ENCODE assay signal across 14 cellular contexts in the genomic region with DNA sequence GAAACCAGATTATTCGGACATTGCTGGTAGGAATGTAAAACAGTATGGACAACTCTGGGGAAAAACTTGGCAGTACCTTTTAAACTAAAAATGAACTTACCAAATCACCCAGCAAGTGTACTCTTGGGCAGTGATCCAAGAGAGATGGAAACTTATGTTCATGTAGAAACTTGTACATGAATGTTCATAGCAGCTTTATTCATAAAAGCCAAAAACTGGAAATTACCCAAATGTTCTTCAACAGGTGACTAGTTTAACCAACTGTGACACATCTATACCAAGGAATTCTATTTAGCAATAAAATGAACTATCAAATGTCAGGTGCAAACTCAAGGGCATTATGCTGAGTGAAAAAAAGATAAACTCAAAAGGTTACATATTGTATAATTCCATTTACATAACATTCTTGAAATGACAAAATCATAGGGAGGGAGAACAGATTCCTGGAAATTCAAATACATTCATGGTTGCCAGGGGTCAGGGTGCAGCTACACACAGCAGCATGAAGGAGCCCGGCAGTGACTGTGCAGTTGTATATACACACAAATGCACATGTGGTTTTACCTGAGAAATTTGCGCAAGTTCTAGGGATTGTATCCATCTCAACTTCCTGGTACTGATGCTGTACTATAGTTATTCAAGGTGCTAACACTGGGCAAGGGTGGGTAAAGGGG. TPM values are rescaled to one million over a fixed set of nuclear protein-coding genes. Genes with fewer than 3 reads are reported as not detected.
A peak's percentile ranks its signal among the peaks of the same experiment; 100 is the strongest.
DNase-seq lines count a peak whose midpoint lies in the region; ATAC-seq and TF ChIP-seq lines count a peak whose summit lies in the region.
"Had no signal": no experiment of that assay in that cellular context is flagged by ENCODE, and none has a peak within 500 bp of the region (broad histone marks: within the 10 kb centered on the region; RNA-seq: fewer than 3 reads in every experiment).

No MANE protein-coding gene starts in this region.

- no peaks in the 10 kb centered on the region for H3K27me3 Mint-ChIP-seq in activated CD8-positive, alpha-beta memory T cell treated with anti-CD3 and anti-CD28 coated beads, Interleukin-2, amount 10 ng/mL, durations not matched to agents 7 days and 5 days
- H3K27me3 Mint-ChIP-seq in T-cell (no peaks in the 10 kb centered on the region), endothelial cell (ENCODE audit: unreplicated experiment) (peaks cover 6% of the 10 kb centered on the region)

- no peaks in the 10 kb centered on the region for H3K9me3 Mint-ChIP-seq in activated CD8-positive, alpha-beta memory T cell treated with anti-CD3 and anti-CD28 coated beads, Interleukin-2, amount 10 ng/mL, durations not matched to agents 7 days and 5 days (ENCODE audit: low read depth)
- H3K9me3 Mint-ChIP-seq in activated naive CD4-positive, alpha-beta T cell treated with anti-CD3 and anti-CD28 coated beads, Interleukin-2, amount 50 U/mL, for 72 hours, result no peaks in the 10 kb centered on the region
- H3K9me3 Mint-ChIP-seq in T-cell (no peaks in the 10 kb centered on the region), endothelial cell (ENCODE audit: unreplicated experiment) (no peaks in the 10 kb centered on the region)

- peaks cover 0 to 12% (median 7%) of the 10 kb centered on the region in 4 donors for H3K36me3 ChIP-seq in liver (ENCODE audit: control insufficient read depth in 4 of 4, insufficient read depth in 3 of 4, low read depth in 1 of 4, low read length in 3 of 4)

- peaks cover 49% of the 10 kb centered on the region for H3K4me1 Mint-ChIP-seq in activated CD8-positive, alpha-beta memory T cell treated with anti-CD3 and anti-CD28 coated beads, Interleukin-2, amount 10 ng/mL, durations not matched to agents 7 days and 5 days
- H3K4me1 Mint-ChIP-seq in T-cell (peaks cover 24 to 32% (median 31%) of the 10 kb centered on the region in 3 donors), endothelial cell (ENCODE audit: unreplicated experiment) (peaks cover 22% of the 10 kb centered on the region)

- TF ChIP-seq CTCF in liver (IDR thresholded peaks at IDR 0.05; ENCODE audit: low read depth, low read length, missing input control) (no peak), endothelial cell (IDR thresholded peaks at IDR 0.05; ENCODE audit: unreplicated experiment) (no peak)

- H3K4me3 Mint-ChIP-seq in activated CD8-positive, alpha-beta memory T cell treated with anti-CD3 and anti-CD28 coated beads, Interleukin-2, amount 10 ng/mL, durations not matched to agents 7 days and 5 days, result no peak overlapping the region
- H3K4me3 Mint-ChIP-seq in T-cell (no peak overlapping the region), endothelial cell (ENCODE audit: unreplicated experiment) (no peak overlapping the region)

- H3K27me3 ChIP-seq in liver (ENCODE audit: control insufficient read depth in 4 of 4, insufficient read depth in 4 of 4, low read length in 3 of 4), result no peaks in the 10 kb centered on the region
- H3K27me3 ChIP-seq: dorsolateral prefrontal cortex, SJSA1 had no signal

- 38% methylated on average over 3 of the region's 3 CpGs for WGBS in liver

- no peak overlapping the region for H3K4me3 ChIP-seq in liver (ENCODE audit: low read depth in 1 of 3, low read length in 3 of 3)
- H3K4me3 ChIP-seq: HAP-1, SJSA1 had no signal

- peak overlapping the region; percentile 49 for H3K27ac Mint-ChIP-seq in activated CD8-positive, alpha-beta memory T cell treated with anti-CD3 and anti-CD28 coated beads, Interleukin-2, amount 10 ng/mL, durations not matched to agents 7 days and 5 days
- peak overlapping the region; percentile 86 to 95 for H3K27ac Mint-ChIP-seq in activated naive CD4-positive, alpha-beta T cell treated with anti-CD3 and anti-CD28 coated beads, Interleukin-2, amount 50 U/mL, for 72 hours
- no peak overlapping the region for H3K27ac Mint-ChIP-seq in T-cell
- H3K27ac Mint-ChIP-seq in endothelial cell (ENCODE audit: unreplicated experiment), result no peak overlapping the region

- no peak overlapping the region for H3K27ac ChIP-seq in liver (ENCODE audit: low read depth in 1 of 2, low read length in 2 of 2)
- H3K27ac ChIP-seq: SJSA1, VCaP had no signal

- POLR2A ChIA-PET in T-cell (lab: Charles Lee), result no interaction called here

- DNase-seq in activated CD8-positive, alpha-beta memory T cell treated with anti-CD3 and anti-CD28 coated beads, Interleukin-2, amount 10 ng/mL, durations not matched to agents 7 days and 5 days, result no peak
- DNase-seq in activated CD8-positive, alpha-beta memory T cell treated with anti-CD3 and anti-CD28 coated beads, Interleukin-2, amount 50 U/mL, for 4 hours, result no peak
- no peak for DNase-seq in activated naive CD4-positive, alpha-beta T cell treated with anti-CD3 and anti-CD28 coated beads, Interleukin-2, amount 50 U/mL, for 72 hours (ENCODE audit: low spot score in 2 of 2)
- DNase-seq in stimulated activated CD8-positive, alpha-beta memory T cell treated with anti-CD3 and anti-CD28 coated beads, Interleukin-4, amount 100 ng/mL, for 24 hours (ENCODE audit: low read depth), result peak; percentile 24
- DNase-seq in T-cell (no peak), endothelial cell (ENCODE audit: low spot score) (no peak)
- DNase-seq: dorsolateral prefrontal cortex, hypothalamus, mesendoderm had no signal

- no peaks in the 10 kb centered on the region for H3K9me3 ChIP-seq in liver (ENCODE audit: control insufficient read depth in 4 of 4, low read length in 3 of 4)
- H3K9me3 ChIP-seq: HAP-1, SJSA1 had no signal

- no peak for TF ChIP-seq RAD21 in liver (IDR thresholded peaks at IDR 0.05)

- H3K36me3 Mint-ChIP-seq in activated CD8-positive, alpha-beta memory T cell treated with anti-CD3 and anti-CD28 coated beads, Interleukin-2, amount 10 ng/mL, durations not matched to agents 7 days and 5 days, result peaks cover 45% of the 10 kb centered on the region
- H3K36me3 Mint-ChIP-seq in activated naive CD4-positive, alpha-beta T cell treated with anti-CD3 and anti-CD28 coated beads, Interleukin-2, amount 50 U/mL, for 72 hours, result peaks cover 23 to 37% of the 10 kb centered on the region in 2 donors
- H3K36me3 Mint-ChIP-seq in T-cell (peaks cover 24% of the 10 kb centered on the region), endothelial cell (ENCODE audit: low read depth, unreplicated experiment) (peaks cover 8% of the 10 kb centered on the region)

- ATAC-seq in activated CD8-positive, alpha-beta memory T cell treated with anti-CD3 and anti-CD28 coated beads, Interleukin-2, amount 10 ng/mL, durations not matched to agents 7 days and 5 days, result no peak
- peak; percentile 34 to 39 for ATAC-seq in activated naive CD4-positive, alpha-beta T cell treated with anti-CD3 and anti-CD28 coated beads, Interleukin-2, amount 50 U/mL, for 72 hours
- ATAC-seq in GM18498 (IDR thresholded peaks at IDR 0.05; ENCODE audit: unreplicated experiment), result no peak
- no peak for ATAC-seq in T-cell (replicated peaks in 1 of 4)

- H3K9ac ChIP-seq in liver (ENCODE audit: low read depth in 1 of 2, low read length in 2 of 2), result no peak overlapping the region

- CTCF ChIA-PET in activated CD8-positive, alpha-beta memory T cell treated with anti-CD3 and anti-CD28 coated beads, Interleukin-2, amount 10 ng/mL, durations not matched to agents 7 days and 5 days (lab: Charles Lee), result no interaction called here
- CTCF ChIA-PET in T-cell (lab: Charles Lee), result no interaction called here

- H3K4me1 ChIP-seq in liver (ENCODE audit: control insufficient read depth in 4 of 4, insufficient read depth in 4 of 4, low read length in 3 of 4), result peaks cover 5 to 32% (median 31%) of the 10 kb centered on the region in 4 donors

TF ChIP-seq in liver, 16 proteins besides CTCF, POLR2A, EP300 and RAD21 (continues in another document):
- TF ChIP-seq HNF4G (IDR thresholded peaks at IDR 0.05) (no peak), TAF1 (conservative IDR thresholded peaks at IDR 0.05) (no peak), FOXA2 (IDR thresholded peaks at IDR 0.05) (no peak), RXRA (IDR thresholded peaks at IDR 0.05) (peak; percentile 39 to 63), SP1 (IDR thresholded peaks at IDR 0.05) (peak; percentile 68), GABPA (IDR thresholded peaks at IDR 0.05 in 1 of 2, conservative IDR thresholded peaks at IDR 0.05 in 1 of 2) (no peak), EGR1 (IDR thresholded peaks at IDR 0.05; ENCODE audit: low read depth in 2 of 2) (no peak), JUND (IDR thresholded peaks at IDR 0.05) (peak in 1 of 2 donors; percentile 50), REST (IDR thresholded peaks at IDR 0.05) (no peak), HNF4A (conservative IDR thresholded peaks at IDR 0.05) (peak; percentile 62 to 82)
- TF ChIP-seq, protein P1, sequence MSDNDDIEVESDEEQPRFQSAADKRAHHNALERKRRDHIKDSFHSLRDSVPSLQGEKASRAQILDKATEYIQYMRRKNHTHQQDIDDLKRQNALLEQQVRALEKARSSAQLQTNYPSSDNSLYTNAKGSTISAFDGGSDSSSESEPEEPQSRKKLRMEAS (IDR thresholded peaks at IDR 0.05), result no peak

RNA-seq across cellular contexts. Expression of gene RNU4ATAC, which starts 3.5 kb away (rescaled TPM):
- not detected for total RNA-seq in activated CD8-positive, alpha-beta memory T cell treated with anti-CD3 and anti-CD28 coated beads, Interleukin-2, amount 10 ng/mL, durations not matched to agents 7 days and 5 days
- total RNA-seq in activated naive CD4-positive, alpha-beta T cell treated with anti-CD3 and anti-CD28 coated beads, Interleukin-2, amount 50 U/mL, for 72 hours, result not detected
- total RNA-seq in liver (not detected), T-cell (not detected), endothelial cell (ENCODE audit: unreplicated experiment) (not detected)
- 1 to 10 TPM in 1 of 2 donors, not detected in 1; 5.1 TPM for polyA plus RNA-seq in liver
- total RNA-seq: SJSA1 had no signal

Comparison
In these comparisons a context has a peak if more than half of its experiments do, and no peak if none do; other contexts are left out.
1. ATAC-seq: peak in activated naive CD4-positive, alpha-beta T cell treated with anti-CD3 and anti-CD28 coated beads, Interleukin-2, amount 50 U/mL, for 72 hours (2 of 2); none in activated CD8-positive, alpha-beta memory T cell treated with anti-CD3 and anti-CD28 coated beads, Interleukin-2, amount 10 ng/mL, durations not matched to agents 7 days and 5 days (single experiment), GM18498 (single experiment) and T-cell (0 of 4).
2. H3K27ac Mint-ChIP-seq: peak in activated CD8-positive, alpha-beta memory T cell treated with anti-CD3 and anti-CD28 coated beads, Interleukin-2, amount 10 ng/mL, durations not matched to agents 7 days and 5 days (single experiment) and activated naive CD4-positive, alpha-beta T cell treated with anti-CD3 and anti-CD28 coated beads, Interleukin-2, amount 50 U/mL, for 72 hours (2 of 2); none in T-cell (0 of 2) and endothelial cell (single experiment).